Comparison of ENCODE assay signal across 9 cellular contexts in genomic region chr9:97559111-97559514, GRCh38. TPM values are rescaled to one million over a fixed set of nuclear protein-coding genes. Genes with fewer than 3 reads are reported as not detected.
A peak's percentile ranks its signal among the peaks of the same experiment; 100 is the strongest.
DNase-seq lines count a peak whose midpoint lies in the region; ATAC-seq lines count a peak whose summit lies in the region.
"Had no signal": no experiment of that assay in that cellular context is flagged by ENCODE, and none has a peak within 500 bp of the region (broad histone marks: within the 10 kb centered on the region; RNA-seq: fewer than 3 reads in every experiment).

No MANE protein-coding gene starts in this region.

- H2BK15ac ChIP-seq in mesendoderm (replicated peaks; ENCODE audit: low read depth): no peak overlapping the region

- H3K56ac ChIP-seq in mesendoderm (ENCODE audit: low read length): no peak overlapping the region

- H3K23ac ChIP-seq in mesendoderm (ENCODE audit: low read length): no peak overlapping the region

- no peak overlapping the region for H4K8ac ChIP-seq in mesendoderm (ENCODE audit: low read depth, low read length)

- no peak overlapping the region for H2BK120ac ChIP-seq in mesendoderm (ENCODE audit: low read depth, low read length)

- H3K18ac ChIP-seq in mesendoderm (ENCODE audit: low read length): no peak overlapping the region

- no peak overlapping the region for H4K5ac ChIP-seq in mesendoderm (ENCODE audit: low read length)

- H3K27ac ChIP-seq in layer of hippocampus (ENCODE audit: low read depth, low read length): peak overlapping the region; percentile 73
- no peak overlapping the region for H3K27ac ChIP-seq in mesendoderm (ENCODE audit: low read depth, low read length)

- H3K36me3 ChIP-seq in mesendoderm (ENCODE audit: control insufficient read depth, insufficient read depth, low read length): no peaks in the 10 kb centered on the region

- H3K27me3 ChIP-seq in layer of hippocampus (ENCODE audit: control insufficient read depth, insufficient read depth, low read length) (no peaks in the 10 kb centered on the region), mesendoderm (ENCODE audit: insufficient read depth, low read length, poor library complexity) (no peaks in the 10 kb centered on the region)

- no CpG with 5 or more reads among the region's 10 CpGs for WGBS in mesendoderm (ENCODE audit: extremely low coverage, insufficient coverage, low lambda C conversion rate)

- no peak overlapping the region for H2AK5ac ChIP-seq in mesendoderm (ENCODE audit: low read length)

- no peak for DNase-seq in mesendoderm
- DNase-seq in NCI-H1048 (lab: John Stamatoyannopoulos, UW): no peak
- DNase-seq in cerebellar nuclear complex (lab: John Stamatoyannopoulos, UW): no peak
- no peak for DNase-seq in NCI-H446 (lab: John Stamatoyannopoulos, UW)
- DNase-seq: NCI-H2029 treated with DMSO at 0.1 percent for 48 hours had no signal

- no peak overlapping the region for H3K4me3 ChIP-seq in mesendoderm (ENCODE audit: low read length)

- H3K9ac ChIP-seq in mesendoderm (ENCODE audit: low read length): no peak overlapping the region

- no peak overlapping the region for H2BK5ac ChIP-seq in mesendoderm (ENCODE audit: low read length)

- no peak overlapping the region for H3K4ac ChIP-seq in mesendoderm (ENCODE audit: low read depth, low read length)

- H3K79me2 ChIP-seq in mesendoderm (ENCODE audit: control insufficient read depth, insufficient read depth, low read length): no peaks in the 10 kb centered on the region

- ATAC-seq in GM18498 (IDR thresholded peaks at IDR 0.05; ENCODE audit: unreplicated experiment) (peak; percentile 83), GM21381 (IDR thresholded peaks at IDR 0.05; ENCODE audit: unreplicated experiment) (peak; percentile 83), HG03565 (IDR thresholded peaks at IDR 0.05; ENCODE audit: unreplicated experiment) (peak; percentile 87)

- H3K4me1 ChIP-seq in mesendoderm (ENCODE audit: control insufficient read depth, low read depth, low read length): no peaks in the 10 kb centered on the region

- no peak overlapping the region for H3K4me2 ChIP-seq in mesendoderm (ENCODE audit: low read length)

- no peaks in the 10 kb centered on the region for H3K79me1 ChIP-seq in mesendoderm (ENCODE audit: low read length)

RNA-seq across cellular contexts. Expression of gene TMOD1, which starts 57.6 kb away (rescaled TPM):
- 0.53 TPM for polyA plus RNA-seq in mesendoderm (2013, experiment 1 of 2)
- 0.62 TPM for polyA plus RNA-seq in mesendoderm (2013, experiment 2 of 2)
